In the genomic region with DNA sequence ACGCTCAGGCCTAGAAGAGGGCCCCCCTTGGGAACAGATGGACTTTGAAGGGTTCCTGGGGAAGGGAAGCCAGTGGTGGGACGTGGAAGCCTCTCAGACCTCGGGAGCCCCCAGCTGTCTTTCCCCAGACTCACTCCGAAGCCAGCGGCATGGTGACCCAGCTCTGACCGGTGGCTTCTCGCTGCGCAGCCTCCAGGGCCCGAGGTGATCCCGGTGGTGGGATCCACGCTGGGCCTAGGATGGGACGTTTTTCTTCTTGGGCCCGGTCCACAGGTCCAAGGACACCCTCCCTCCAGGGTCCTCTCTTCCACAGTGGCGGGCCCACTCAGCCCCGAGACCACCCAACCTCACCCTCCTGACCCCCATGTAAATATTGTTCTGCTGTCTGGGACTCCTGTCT, we compare ENCODE assay signal across 20 cellular contexts. TPM values are rescaled to one million over a fixed set of nuclear protein-coding genes. Genes with fewer than 3 reads are reported as not detected.
"Had no signal": no experiment of that assay in that cellular context is flagged by ENCODE, and none has a peak within 500 bp of the region (broad histone marks: within the 10 kb centered on the region; RNA-seq: fewer than 3 reads in every experiment).

No MANE protein-coding gene starts in this region.

- H3K27me3 ChIP-seq: ascending aorta, body of pancreas, MG63, Peyer's patch, SJSA1 had no signal

- H3K27me3 Mint-ChIP-seq: activated CD8-positive, alpha-beta T cell treated with anti-CD3 and anti-CD28 coated beads for 36 hours; activated naive CD4-positive, alpha-beta T cell treated with anti-CD3 and anti-CD28 coated beads, Interleukin-2, amount 50 U/mL, for 24 hours had no signal

- H3K9me3 Mint-ChIP-seq: activated naive CD4-positive, alpha-beta T cell treated with anti-CD3 and anti-CD28 coated beads, Interleukin-2, amount 50 U/mL, for 24 hours had no signal

- H3K4me1 ChIP-seq: ascending aorta, Peyer's patch, SJSA1 had no signal

- H3K27ac Mint-ChIP-seq: activated naive CD4-positive, alpha-beta T cell treated with anti-CD3 and anti-CD28 coated beads, Interleukin-2, amount 50 U/mL, for 24 hours had no signal

- H3K4me3 ChIP-seq: ascending aorta, body of pancreas, MG63, Peyer's patch, SJSA1 had no signal

- H3K4me3 Mint-ChIP-seq: activated naive CD4-positive, alpha-beta T cell treated with anti-CD3 and anti-CD28 coated beads, Interleukin-2, amount 50 U/mL, for 24 hours; activated naive CD8-positive, alpha-beta T cell treated with anti-CD3 and anti-CD28 coated beads, Interleukin-2, amount 50 U/mL, for 24 hours had no signal

- H3K36me3 Mint-ChIP-seq: activated naive CD4-positive, alpha-beta T cell treated with anti-CD3 and anti-CD28 coated beads, Interleukin-2, amount 50 U/mL, for 24 hours had no signal

- H3K27ac ChIP-seq: ascending aorta, Peyer's patch, SJSA1, VCaP had no signal

- DNase-seq: activated CD8-positive, alpha-beta memory T cell treated with anti-CD3 and anti-CD28 coated beads, Interleukin-2, amount 50 U/mL, for 48 hours; activated T-cell treated with anti-CD3 and anti-CD28 coated beads, Interleukin-2, amount 50 U/mL, for 1 hour; amniotic stem cell; central memory CD4-positive, alpha-beta T cell; NCI-H1105 treated with DMSO at 0.1 percent for 48 hours; NCI-H1436 treated with DMSO at 0.1 percent for 48 hours; NCI-H187; NCI-H2081; NCI-H774 had no signal

- H3K36me3 ChIP-seq: ascending aorta, MG63, Peyer's patch, SJSA1 had no signal

RNA-seq across cellular contexts. Expression of a gene that starts 24.6 kb away (rescaled TPM):
- total RNA-seq: bronchial epithelial cell, chondrocyte, SJSA1 had no signal

RNA-seq across cellular contexts. Expression of a gene that starts 49.5 kb away (rescaled TPM):
- total RNA-seq: activated CD8-positive, alpha-beta T cell treated with anti-CD3 and anti-CD28 coated beads for 36 hours; ascending aorta; chondrocyte; SJSA1 had no signal
